8 cellular contexts compared by ENCODE assay signal in genomic region chr12:68237068-68237467, GRCh38. TPM values are rescaled to one million over a fixed set of nuclear protein-coding genes. Genes with fewer than 3 reads are reported as not detected.
A peak's percentile ranks its signal among the peaks of the same experiment; 100 is the strongest.
DNase-seq lines count a peak whose midpoint lies in the region; ATAC-seq and TF ChIP-seq lines count a peak whose summit lies in the region.

No MANE protein-coding gene starts in this region.

- intact Hi-C loops in Right ventricle myocardium inferior (cut with DNase I): no loop called here

- no peaks in the 10 kb centered on the region for H3K27me3 Mint-ChIP-seq in T-cell
- peaks cover 0 to 5% (median 2%) of the 10 kb centered on the region in 3 donors for H3K27me3 Mint-ChIP-seq in immature natural killer cell (ENCODE audit: low read depth in 3 of 3)

- peak in 1 of 2 donors; percentile 50 for DNase-seq in cardiac muscle cell (ENCODE audit: low read depth in 1 of 2, low spot score in 1 of 2)
- no peak for DNase-seq in Right ventricle myocardium inferior (ENCODE audit: missing footprints)
- no peak for DNase-seq in T-cell
- no peak for DNase-seq in immature natural killer cell
- DNase-seq in upper lobe of left lung: no peak
- DNase-seq in GM19238 (ENCODE audit: insufficient read length, low spot score): no peak
- no peak for DNase-seq in activated gamma-delta T cell treated with Interleukin-2 at 50 U/mL for 16 hours
- no peak for DNase-seq in GF-D8 (lab: John Stamatoyannopoulos, UW)

- no peak overlapping the region for H3K4me3 ChIP-seq in cardiac muscle cell
- peak overlapping the region in 3 of 4 donors; percentile 27 to 45 (median 44) for H3K4me3 ChIP-seq in upper lobe of left lung

- ATAC-seq in Right ventricle myocardium inferior (no peak), T-cell (replicated peaks in 1 of 4) (peak in 1 of 4 experiments; percentile 9), upper lobe of left lung (ENCODE audit: low FRiP score in 2 of 2) (no peak)

- H3K9me3 Mint-ChIP-seq in T-cell: no peaks in the 10 kb centered on the region
- H3K9me3 Mint-ChIP-seq in immature natural killer cell: no peaks in the 10 kb centered on the region

- H3K27ac ChIP-seq in cardiac muscle cell (peak overlapping the region; percentile 84), upper lobe of left lung (peak overlapping the region in 2 of 4 donors; percentile 5 to 55)

- TF ChIP-seq EP300 in upper lobe of left lung (IDR thresholded peaks at IDR 0.05): no peak

- POLR2A ChIA-PET in T-cell (lab: Charles Lee): interaction anchor here in 1 of 2 donors (1.2 kb wide), 1 partner anchor 101 kb away, joined by 3 read pairs; no protein-coding TSS in a partner anchor

- H3K4me3 Mint-ChIP-seq in T-cell (peak overlapping the region; percentile 84 to 86 (median 85)), immature natural killer cell (peak overlapping the region; percentile 82 to 98 (median 94))

- 78 to 79% methylated on average over 2 of the region's 2 CpGs for WGBS in upper lobe of left lung, 2 donors

- peaks cover 49 to 58% (median 51%) of the 10 kb centered on the region in 3 donors for H3K4me1 Mint-ChIP-seq in T-cell
- H3K4me1 Mint-ChIP-seq in immature natural killer cell: peaks cover 37 to 39% of the 10 kb centered on the region in 2 donors

- H3K9me3 ChIP-seq in cardiac muscle cell (ENCODE audit: low read depth): no peaks in the 10 kb centered on the region
- no peaks in the 10 kb centered on the region for H3K9me3 ChIP-seq in upper lobe of left lung

- H3K27me3 ChIP-seq in cardiac muscle cell (no peaks in the 10 kb centered on the region), upper lobe of left lung (no peaks in the 10 kb centered on the region)

- TF ChIP-seq POLR2A in upper lobe of left lung (IDR thresholded peaks at IDR 0.05): no peak

- H3K36me3 ChIP-seq in cardiac muscle cell: no peaks in the 10 kb centered on the region
- H3K36me3 ChIP-seq in upper lobe of left lung: no peaks in the 10 kb centered on the region

- CTCF ChIA-PET in T-cell (lab: Charles Lee): interaction anchor here (0.6 to 2.8 kb wide), 6 partner anchors 9 to 1355 kb away, joined by 3 to 15 read pairs (median 6); no protein-coding TSS in a partner anchor

- peak; percentile 42 for TF ChIP-seq CTCF in cardiac muscle cell (IDR thresholded peaks at IDR 0.05; ENCODE audit: low read depth, low read length)
- no peak for TF ChIP-seq CTCF in upper lobe of left lung (IDR thresholded peaks at IDR 0.05)

- H3K36me3 Mint-ChIP-seq in T-cell (no peaks in the 10 kb centered on the region), immature natural killer cell (peaks cover 0 to 3% (median 0%) of the 10 kb centered on the region in 3 donors)

- H3K27ac Mint-ChIP-seq in T-cell (peak overlapping the region; percentile 91 to 97), immature natural killer cell (peak overlapping the region; percentile 88 to 98 (median 92))

- H3K4me1 ChIP-seq in cardiac muscle cell (ENCODE audit: low read depth): peaks cover 24% of the 10 kb centered on the region
- peaks cover 0 to 10% (median 5%) of the 10 kb centered on the region in 4 donors for H3K4me1 ChIP-seq in upper lobe of left lung

RNA-seq across cellular contexts. Expression of gene IL26, which starts 11.5 kb away (rescaled TPM):
- total RNA-seq in cardiac muscle cell (not detected in 2 replicates), Right ventricle myocardium inferior (not detected), T-cell (under 1 TPM in 1 of 5 donors, not detected in 4; 0.39 TPM), upper lobe of left lung (not detected)
- polyA plus RNA-seq in cardiac muscle cell (not detected in 2 replicates), immature natural killer cell (not detected)

RNA-seq across cellular contexts. Expression of gene IL22, which starts 16.3 kb away (rescaled TPM):
- total RNA-seq in cardiac muscle cell (not detected in 2 replicates), Right ventricle myocardium inferior (not detected), T-cell (under 1 TPM in 1 of 5 donors, not detected in 4; 0.63 TPM), upper lobe of left lung (not detected)
- polyA plus RNA-seq in cardiac muscle cell (not detected in 2 replicates), immature natural killer cell (not detected)
